ENCODE assay signal across 8 cellular contexts in genomic region chr15:79970921-79971434, GRCh38. TPM values are rescaled to one million over a fixed set of nuclear protein-coding genes. Genes with fewer than 3 reads are reported as not detected.
DNase-seq lines count a peak whose midpoint lies in the region; ATAC-seq and TF ChIP-seq lines count a peak whose summit lies in the region.

Gene BCL2A1, minus strand, starts transcription at chr15:79971196. Its CDS starts 77 bp downstream, at chr15:79971119.

- H2BK120ac ChIP-seq in IMR-90 (ENCODE audit: low read depth, low read length), result no peak within 1 kb of the TSS

- H4K20me1 ChIP-seq in BLaER1 (no peaks in the 10 kb centered on the region), IMR-90 (ENCODE audit: insufficient read depth, low read length) (no peaks in the 10 kb centered on the region)

- H3K14ac ChIP-seq in IMR-90 (replicated peaks; ENCODE audit: low read depth, low read length), result peak within 1 kb of the TSS; percentile 1; the same call in 1 of the 2 replicates

- no peaks in the 10 kb centered on the region for H3K9me1 ChIP-seq in IMR-90 (ENCODE audit: insufficient read depth, low read length)

- CTCF ChIA-PET in IMR-90 (lab: Yijun Ruan, JAX), result no interaction called here

- no peak for TF ChIP-seq RAD21 in IMR-90 (IDR thresholded peaks at IDR 0.05; ENCODE audit: low read length)

- BruUV-seq in IMR-90 (replicated peaks; lab: Mats Ljungman, UMichigan), result no TSS peak

- ATAC-seq in GM21360 (IDR thresholded peaks at IDR 0.05; ENCODE audit: unreplicated experiment) (peak; percentile 50), IMR-90 (ENCODE audit: low read depth) (peak; percentile 88)

- POLR2A ChIA-PET in IMR-90 (lab: Charles Lee; ENCODE audit: unreplicated experiment), result interaction anchor here (0.6 kb wide), 1 partner anchor 378 kb away, joined by 7 read pairs; no protein-coding TSS in a partner anchor

- no peak within 1 kb of the TSS for H2AK5ac ChIP-seq in IMR-90 (ENCODE audit: low read depth, low read length)

- no peak within 1 kb of the TSS for H2AK9ac ChIP-seq in IMR-90 (replicated peaks; ENCODE audit: low read depth, low read length, poor library complexity)

- 14% methylated on average over 1 of the region's 6 CpGs; no CpG with 5 or more reads in 1 of the 2 experiments for WGBS in IMR-90 (ENCODE audit: extremely low coverage in 2 of 2, insufficient read length in 1 of 2), 2 experiments

- H2BK5ac ChIP-seq in IMR-90 (ENCODE audit: low read depth, low read length, poor library complexity, severe bottlenecking), result peak within 1 kb of the TSS; percentile 21

- H3K9me3 ChIP-seq in BLaER1 (no peaks in the 10 kb centered on the region), IMR-90 (ENCODE audit: control insufficient read depth, insufficient read depth, low read length) (no peaks in the 10 kb centered on the region)

- H3K23ac ChIP-seq in IMR-90 (ENCODE audit: low read depth, low read length), result no peak within 1 kb of the TSS

- H3K27ac ChIP-seq in BLaER1, result no peak within 1 kb of the TSS
- no peak within 1 kb of the TSS for H3K27ac ChIP-seq in IMR-90 (ENCODE audit: insufficient read depth, low read length)
- H3K27ac ChIP-seq in epithelial cell of prostate, result peak within 1 kb of the TSS; percentile 57

- in situ Hi-C loops in IMR-90 (cut with MboI; ENCODE audit: low sequenced_read_pairs), result no loop called here

- no peak within 1 kb of the TSS for H3K56ac ChIP-seq in IMR-90 (ENCODE audit: extremely low read depth, insufficient read depth, low read length)

- H3K18ac ChIP-seq in IMR-90 (ENCODE audit: low read depth, low read length), result peak within 1 kb of the TSS; percentile 10; the same call in 1 of the 2 replicates

- H4K8ac ChIP-seq in IMR-90 (ENCODE audit: low read depth in 2 of 2, low read length in 2 of 2), result 0 out of 4 replicates have a peak within 1 kb of the TSS, but pooled peaks of 1 of the 2 experiments have one; percentile 30

- peak within 1 kb of the TSS; percentile 27 for H2AFZ ChIP-seq in IMR-90 (replicated peaks; ENCODE audit: low read length, poor library complexity)

- H4K91ac ChIP-seq in IMR-90 (ENCODE audit: insufficient read depth, low read depth, low read length), result no peak within 1 kb of the TSS

- no peak within 1 kb of the TSS; the same call in 1 of the 2 replicates for H3K4ac ChIP-seq in IMR-90 (ENCODE audit: low read depth, low read length)

- no peaks in the 10 kb centered on the region for H3K36me3 ChIP-seq in BLaER1
- no peaks in the 10 kb centered on the region for H3K36me3 ChIP-seq in IMR-90 (ENCODE audit: control insufficient read depth, insufficient read depth, low read length)

- intact Hi-C loops in IMR-90 (cut with micrococcal nuclease), result no loop called here

- 0 out of 3 replicates have a peak within 1 kb of the TSS, but pooled peaks have one; percentile 6 for H2BK15ac ChIP-seq in IMR-90 (ENCODE audit: low read depth, low read length)

- H4K5ac ChIP-seq in IMR-90 (ENCODE audit: low read depth, low read length), result no peak within 1 kb of the TSS

- dilution Hi-C loops in IMR-90 (cut with HindIII; ENCODE audit: low sequenced_read_pairs, unreplicated experiment), result no loop called here

- DNase-seq in IMR-90 (peak; percentile 96), epithelial cell of prostate (ENCODE audit: low read depth, low spot score) (peak; percentile 93), cortex of kidney (lab: John Stamatoyannopoulos, UW) (no peak), HK-2 (ENCODE audit: unreplicated experiment) (no peak)
- DNase-seq in activated CD4-positive, alpha-beta T cell treated with anti-CD3 and anti-CD28 coated beads, Interleukin-2, amount 50 U/mL, for 1 hour, result peak; percentile 52
- DNase-seq in stimulated activated CD4-positive, alpha-beta T cell treated with anti-CD3 and anti-CD28 coated beads, Interleukin-12 subunit alpha, Interleukin-12 subunit beta, amount 100 ng/mL, for 48 hours (ENCODE audit: low read depth in 2 of 3, low spot score in 1 of 3), result peak; percentile 45 to 69 (median 55)

- H3K9ac ChIP-seq in BLaER1 (no peak within 1 kb of the TSS), IMR-90 (ENCODE audit: low read depth, low read length) (no peak within 1 kb of the TSS)

- 0 out of 2 replicates have a peak within 1 kb of the TSS, but pooled peaks have one; percentile 18 for H2BK20ac ChIP-seq in IMR-90 (ENCODE audit: low read depth, low read length)

- H3K4me2 ChIP-seq in BLaER1 (peak within 1 kb of the TSS; percentile 32), IMR-90 (ENCODE audit: low read depth, low read length) (peak within 1 kb of the TSS; percentile 76)

- H3K4me3 ChIP-seq in BLaER1 (no peak within 1 kb of the TSS), IMR-90 (ENCODE audit: insufficient read depth, low read depth, low read length) (peak within 1 kb of the TSS; percentile 0; the same call in 1 of the 2 replicates)

- no peak for TF ChIP-seq POLR2A in IMR-90 (IDR thresholded peaks at IDR 0.05; ENCODE audit: low read depth, low read length)

- no peak for TF ChIP-seq CTCF in IMR-90 (conservative IDR thresholded peaks at IDR 0.05; ENCODE audit: low read depth, low read length)

- H3K4me1 ChIP-seq in BLaER1 (peaks cover 9% of the 10 kb centered on the region), IMR-90 (ENCODE audit: control insufficient read depth, insufficient read depth, low read length) (peaks cover 4% of the 10 kb centered on the region)

- H3K27me3 ChIP-seq in BLaER1 (no peaks in the 10 kb centered on the region), IMR-90 (ENCODE audit: control insufficient read depth, insufficient read depth, low read length) (no peaks in the 10 kb centered on the region)

- H3K79me1 ChIP-seq in IMR-90 (ENCODE audit: low read depth in 1 of 2, low read length in 2 of 2), result no peaks in the 10 kb centered on the region

TF ChIP-seq in IMR-90, 13 proteins besides CTCF, POLR2A, EP300 and RAD21:
- TF ChIP-seq CEBPB (IDR thresholded peaks at IDR 0.05; ENCODE audit: low read depth, low read length) (peak; percentile 96), BHLHE40 (IDR thresholded peaks at IDR 0.05; ENCODE audit: low read depth, low read length) (no peak), RCOR1 (IDR thresholded peaks at IDR 0.05; ENCODE audit: insufficient replicate concordance, low read length) (peak; percentile 54), USF2 (IDR thresholded peaks at IDR 0.05; ENCODE audit: low read depth, low read length) (no peak), CHD1 (IDR thresholded peaks at IDR 0.05; ENCODE audit: low read depth, low read length) (no peak), FOS (IDR thresholded peaks at IDR 0.05; ENCODE audit: low read depth, low read length) (peak; percentile 75), MAFK (IDR thresholded peaks at IDR 0.05; ENCODE audit: low read depth, low read length) (peak; percentile 46; the same call in 1 of the 2 replicates), RFX5 (IDR thresholded peaks at IDR 0.05; ENCODE audit: low read depth, low read length) (no peak), NFE2L2 (IDR thresholded peaks at IDR 0.05; ENCODE audit: low read depth, low read length) (peak; percentile 30; the same call in 1 of the 2 replicates), MXI1 (IDR thresholded peaks at IDR 0.05; ENCODE audit: borderline replicate concordance, low read depth, low read length) (0 out of 2 replicates have a peak, but pooled peaks have one; percentile 30)

RNA-seq across cellular contexts. Expression of gene BCL2A1, which starts in this region (rescaled TPM):
- 2.5 and 4.5 TPM in 2 replicates for total RNA-seq in IMR-90 (2012; rRNA removed)
- 2.2 and 2.3 TPM in 2 replicates for polyA plus RNA-seq in IMR-90 (2012; rRNA removed)
- polyA plus RNA-seq in IMR-90 (2012; cell fraction: cytosol; rRNA removed), result 0.52 and 1.1 TPM in 2 replicates
- 0.24 and 0.91 TPM in 2 replicates for polyA plus RNA-seq in IMR-90 (2012; cell fraction: nucleus; rRNA removed; ENCODE audit: low replicate concordance)

Comparison
In these comparisons a context has a peak if more than half of its experiments do, and no peak if none do; other contexts are left out.
1. DNase-seq: peak in IMR-90 (single experiment), activated CD4-positive, alpha-beta T cell treated with anti-CD3 and anti-CD28 coated beads, Interleukin-2, amount 50 U/mL, for 1 hour (single experiment), epithelial cell of prostate (single experiment) and stimulated activated CD4-positive, alpha-beta T cell treated with anti-CD3 and anti-CD28 coated beads, Interleukin-12 subunit alpha, Interleukin-12 subunit beta, amount 100 ng/mL, for 48 hours (3 of 3); none in cortex of kidney (single experiment) and HK-2 (single experiment).